ENCODE assay signal across 20 cellular contexts in the genomic region with DNA sequence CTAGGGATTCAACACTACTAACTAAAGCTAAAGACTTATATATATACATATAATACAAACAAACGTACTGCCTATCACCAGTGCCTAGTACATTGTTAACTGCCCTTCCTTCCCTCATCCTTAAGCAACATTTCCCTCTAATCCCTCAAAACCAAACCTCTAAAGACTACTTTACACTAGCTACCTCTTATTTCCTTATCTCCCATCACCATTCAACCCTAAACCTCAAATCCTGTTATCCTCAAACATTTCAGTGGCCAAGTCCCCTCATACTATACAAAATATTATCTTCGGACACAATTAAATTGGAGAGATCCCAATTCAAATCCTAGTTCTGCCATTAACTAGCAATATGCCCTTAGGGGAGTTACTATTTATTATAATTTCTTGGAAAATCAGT.
"Had no signal": no experiment of that assay in that cellular context is flagged by ENCODE, and none has a peak within 500 bp of the region (broad histone marks: within the 10 kb centered on the region; RNA-seq: fewer than 3 reads in every experiment).

No MANE protein-coding gene starts in this region.

- H3K9me3 ChIP-seq: body of pancreas, lower lobe of right lung, sigmoid colon, spleen, thoracic aorta, upper lobe of right lung had no signal

- ATAC-seq: activated CD8-positive, alpha-beta T cell treated with anti-CD3 and anti-CD28 coated beads for 36 hours; activated T-helper 17 cell treated with anti-CD3 and anti-CD28 coated beads, Interleukin-2, amount 50 U/mL, for 72 hours; body of pancreas; left colon; lower lobe of right lung; natural killer cell; stimulated activated memory B cell treated with anti-CD40 and anti-IgM and Interleukin-4, amounts not matched to agents 10 μg/mL and 1 μg/mL and 100 μg/mL, for 72 hours; upper lobe of right lung had no signal

- DNase-seq: activated CD4-positive, alpha-beta T cell treated with anti-CD3 and anti-CD28 coated beads for 48 hours; activated CD4-positive, CD25-positive, alpha-beta regulatory T cell; activated CD8-positive, alpha-beta T cell treated with anti-CD3 and anti-CD28 coated beads for 36 hours; activated naive CD4-positive, alpha-beta T cell; activated naive CD8-positive, alpha-beta T cell treated with anti-CD3 and anti-CD28 coated beads for 36 hours; activated T-cell treated with anti-CD3 and anti-CD28 coated beads, Interleukin-2, amount 50 U/mL, for 1 hour; amniotic stem cell; body of pancreas; dermis blood vessel endothelial cell; islet precursor cell; left colon; lower lobe of right lung; natural killer cell; sigmoid colon; spleen; stimulated activated CD4-positive, alpha-beta T cell treated with anti-CD3 and anti-CD28 coated beads, Interleukin-4, amount 100 ng/mL, for 4 hours; upper lobe of right lung had no signal

- H3K27ac ChIP-seq: body of pancreas, lower lobe of right lung, sigmoid colon, spleen, thoracic aorta, upper lobe of right lung had no signal

- H3K4me3 ChIP-seq: body of pancreas, lower lobe of right lung, sigmoid colon, thoracic aorta, upper lobe of right lung had no signal

- H3K27me3 ChIP-seq: body of pancreas, sigmoid colon, spleen, upper lobe of right lung had no signal

- H3K36me3 ChIP-seq: lower lobe of right lung, sigmoid colon, thoracic aorta, upper lobe of right lung had no signal
